Comparison of ENCODE assay signal across 16 cellular contexts in the genomic region with DNA sequence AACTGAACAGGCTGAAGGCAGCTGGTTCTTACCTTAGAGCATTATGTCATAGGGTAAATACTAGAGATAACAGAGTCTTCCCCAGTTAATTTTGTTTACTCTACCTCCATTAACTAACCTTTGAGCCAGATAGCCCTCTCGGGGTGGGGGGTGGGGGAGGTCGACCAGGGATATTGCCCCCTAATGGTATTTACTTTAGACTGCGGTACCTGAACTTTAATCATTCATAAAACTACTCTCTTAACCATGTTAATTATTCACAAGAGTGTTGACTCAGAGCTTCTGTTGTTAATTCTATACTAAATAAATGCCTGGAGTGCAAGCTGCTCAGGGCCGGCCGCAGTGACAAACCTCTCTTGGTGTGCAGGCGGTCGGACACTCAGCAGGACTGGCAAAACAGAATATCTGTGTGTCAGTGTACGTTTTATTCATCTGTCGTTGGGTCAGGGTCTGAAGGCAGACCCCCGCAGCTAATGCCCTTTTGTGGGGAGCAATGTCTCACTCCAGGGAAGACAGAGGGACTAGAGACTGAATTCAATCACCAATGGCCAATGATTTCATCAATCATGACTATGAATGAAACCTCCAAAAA.
DNase-seq lines count a peak whose midpoint lies in the region; ATAC-seq and FAIRE-seq lines count a peak whose summit lies in the region.
"Had no signal": no experiment of that assay in that cellular context is flagged by ENCODE, and none has a peak within 500 bp of the region (broad histone marks: within the 10 kb centered on the region; RNA-seq: fewer than 3 reads in every experiment).

No MANE protein-coding gene starts in this region.

- peak overlapping the region in 1 of 2 donors; percentile 42 for H3K4me3 ChIP-seq in small intestine (ENCODE audit: low read depth in 1 of 2, low read length in 2 of 2)
- H3K4me3 ChIP-seq: BLaER1 treated with 17β-estradiol and CSF1 and Interleukin-3, amounts not matched to agents 10 nM and 100 nM; heart right ventricle; lung had no signal

- peak; percentile 80 for DNase-seq in HT-29 (ENCODE audit: low spot score)
- DNase-seq in NCI-H345 treated with DMSO at 0.1 percent for 48 hours (lab: John Stamatoyannopoulos, UW; ENCODE audit: unreplicated experiment) = peak; percentile 5
- DNase-seq in glomerular visceral epithelial cell (ENCODE audit: extremely low spot score) = peak; percentile 82
- peak; percentile 93 for DNase-seq in small intestine
- no peak for DNase-seq in medulla oblongata (ENCODE audit: extremely low spot score)
- DNase-seq in activated naive CD4-positive, alpha-beta T cell treated with Interleukin-2 at 50 U/mL for 16 hours = no peak
- DNase-seq in activated gamma-delta T cell (lab: John Stamatoyannopoulos, UW) = no peak
- DNase-seq: activated T-cell treated with anti-CD3 and anti-CD28 coated beads, Interleukin-2, amount 50 U/mL, for 1 hour; heart right ventricle; NCI-H1694 treated with DMSO at 0.1 percent for 48 hours had no signal

- no peak for ATAC-seq in HG03439 (IDR thresholded peaks at IDR 0.05; ENCODE audit: unreplicated experiment)
- ATAC-seq: heart right ventricle had no signal

- H3K27ac ChIP-seq in small intestine (ENCODE audit: low read depth in 1 of 2, low read length in 1 of 2) = peak overlapping the region in 1 of 2 donors; percentile 73
- H3K27ac ChIP-seq: BLaER1 treated with 17β-estradiol and CSF1 and Interleukin-3, amounts not matched to agents 10 nM and 100 nM; epithelial cell of prostate; heart right ventricle; neutrophil had no signal

- H3K36me3 ChIP-seq in small intestine (ENCODE audit: control insufficient read depth in 2 of 2, insufficient read depth in 2 of 2, low read length in 2 of 2) = no peaks in the 10 kb centered on the region
- H3K36me3 ChIP-seq: BLaER1 treated with 17β-estradiol and CSF1 and Interleukin-3, amounts not matched to agents 10 nM and 100 nM; heart right ventricle; neutrophil had no signal

- H3K4me1 ChIP-seq in small intestine (ENCODE audit: control insufficient read depth in 2 of 2, insufficient read depth in 1 of 2, low read depth in 1 of 2, low read length in 1 of 2) = peaks cover 0 to 2% of the 10 kb centered on the region in 2 donors
- H3K4me1 ChIP-seq: BLaER1 treated with 17β-estradiol and CSF1 and Interleukin-3, amounts not matched to agents 10 nM and 100 nM had no signal

- no peaks in the 10 kb centered on the region for H3K27me3 ChIP-seq in small intestine (ENCODE audit: control insufficient read depth in 2 of 2, insufficient read depth in 2 of 2, low read length in 2 of 2)
- H3K27me3 ChIP-seq: BLaER1 treated with 17β-estradiol and CSF1 and Interleukin-3, amounts not matched to agents 10 nM and 100 nM; heart right ventricle; neutrophil had no signal

- no peaks in the 10 kb centered on the region for H3K9me3 ChIP-seq in small intestine (ENCODE audit: control insufficient read depth, low read depth)
- H3K9me3 ChIP-seq: neutrophil had no signal

- 16 to 55% (median 27%) methylated on average over 10 of the region's 10 CpGs for WGBS in small intestine, 3 donors

- peak; percentile 33 for FAIRE-seq in small intestine (lab: Jason Lieb, UNC)
- FAIRE-seq: GM19239 had no signal

Comparison
In these comparisons a context has a peak if more than half of its experiments do, and no peak if none do; other contexts are left out.
1. DNase-seq: peak in HT-29 (single experiment), NCI-H345 treated with DMSO at 0.1 percent for 48 hours (single experiment), glomerular visceral epithelial cell (single experiment) and small intestine (single experiment); none in medulla oblongata (single experiment), activated naive CD4-positive, alpha-beta T cell treated with Interleukin-2 at 50 U/mL for 16 hours (single experiment) and activated gamma-delta T cell (single experiment).